ENCODE assay signal across 1 cellular context in the genomic region with DNA sequence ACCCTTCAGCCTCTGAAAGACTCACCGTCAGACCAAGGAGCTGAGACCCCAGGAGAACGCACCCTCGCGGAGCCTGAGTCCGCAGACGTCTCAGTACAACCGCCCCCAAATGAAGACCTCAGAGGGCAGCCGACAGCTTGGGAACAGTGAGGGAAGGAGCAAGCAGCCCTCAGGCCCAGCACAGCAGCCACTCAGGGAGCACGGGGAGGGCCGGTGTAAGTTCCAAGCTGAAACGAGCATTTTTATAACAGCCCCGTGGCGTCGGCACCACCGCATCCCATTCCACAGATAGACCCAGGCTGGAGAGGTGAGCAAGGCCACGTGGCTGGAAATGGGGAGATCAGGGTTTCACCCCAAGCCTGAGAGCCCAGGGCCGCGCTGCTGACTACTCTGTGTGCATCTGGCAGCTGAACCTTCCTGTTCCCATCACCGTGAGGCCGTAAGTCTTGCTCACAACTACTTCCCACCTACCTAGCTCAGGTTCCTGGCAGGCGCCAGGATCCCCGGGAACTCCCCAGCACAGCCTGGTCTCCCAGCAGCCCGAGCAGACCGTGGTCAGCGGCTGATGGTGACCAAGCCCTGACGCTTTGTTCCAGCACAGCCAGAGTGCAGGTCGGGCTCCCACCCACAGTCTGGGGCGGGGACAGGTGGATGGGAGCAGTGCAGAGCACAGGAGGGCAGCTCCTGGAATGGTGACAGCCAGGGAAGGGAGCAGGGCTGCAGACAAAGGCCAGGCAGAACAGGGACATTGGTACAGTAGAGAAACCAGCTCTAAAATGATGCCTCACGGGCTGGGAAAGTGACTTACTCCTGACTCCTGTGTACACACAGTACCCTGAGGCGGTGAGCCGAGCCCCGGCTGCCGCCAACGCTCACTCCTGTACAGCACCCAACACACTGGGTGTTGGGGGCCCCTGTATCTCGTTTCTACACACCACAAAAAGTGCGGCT.
TF ChIP-seq lines count a peak whose summit lies in the region.

No MANE protein-coding gene starts in this region.

TF ChIP-seq in endothelial cell of umbilical vein, 7 proteins besides CTCF, POLR2A, EP300 and RAD21:
- TF ChIP-seq EZH2 (IDR thresholded peaks at IDR 0.05; ENCODE audit: borderline replicate concordance, low read depth, low read length, severe bottlenecking) (peak; percentile 51), JUN (IDR thresholded peaks at IDR 0.05; ENCODE audit: borderline replicate concordance, insufficient read depth, insufficient read length, low read depth) (no peak), GATA2 (IDR thresholded peaks at IDR 0.05; ENCODE audit: insufficient read depth, insufficient read length, low read depth, low read length) (no peak)
